ENCODE assay signal across 18 cellular contexts in genomic region chr11:107653077-107653476, GRCh38. TPM values are rescaled to one million over a fixed set of nuclear protein-coding genes. Genes with fewer than 3 reads are reported as not detected.
"Had no signal": no experiment of that assay in that cellular context is flagged by ENCODE, and none has a peak within 500 bp of the region (broad histone marks: within the 10 kb centered on the region; RNA-seq: fewer than 3 reads in every experiment).

No MANE protein-coding gene starts in this region.

- H3K9me3 ChIP-seq: esophagus muscularis mucosa, SK-N-SH, thyroid gland had no signal

- H3K4me3 ChIP-seq: esophagus muscularis mucosa, hepatocyte, lung, thyroid gland had no signal

- H3K79me2 ChIP-seq: hepatocyte had no signal

- DNase-seq: activated CD4-positive, alpha-beta T cell treated with anti-CD3 and anti-CD28 coated beads, Interleukin-2, amount 50 U/mL, for 1 hour; activated CD8-positive, alpha-beta memory T cell treated with anti-CD3 and anti-CD28 coated beads, Interleukin-2, amount 50 U/mL, for 4 hours; activated effector memory CD4-positive, alpha-beta T cell treated with Interleukin-2 at 50 U/mL for 16 hours; activated naive CD4-positive, alpha-beta T cell treated with anti-CD3 and anti-CD28 coated beads, Interleukin-2, amount 10 ng/mL, durations not matched to agents 7 days and 5 days; activated T-cell treated with anti-CD3 and anti-CD28 coated beads, Interleukin-2, amount 50 U/mL, for 48 hours; foreskin fibroblast; left cardiac atrium; occipital lobe; posterior cingulate gyrus; SK-N-SH; stimulated activated naive B cell treated with anti-CD40 and anti-IgM and Interleukin-4, amounts not matched to agents 10 μg/mL and 1 μg/mL and 100 μg/mL, for 72 hours; thyroid gland had no signal

- H3K36me3 ChIP-seq: esophagus muscularis mucosa, thyroid gland had no signal

- ATAC-seq: activated CD4-positive, CD25-positive, alpha-beta regulatory T cell treated with anti-CD3 and anti-CD28 coated beads, Interleukin-2, amount 50 U/mL, for 24 hours; stimulated activated naive B cell treated with anti-CD40 and anti-IgM and Interleukin-4, amounts not matched to agents 10 μg/mL and 1 μg/mL and 100 μg/mL, for 72 hours had no signal

- H3K9ac ChIP-seq: SK-N-SH had no signal

- H3K4me1 ChIP-seq: esophagus muscularis mucosa, thyroid gland had no signal

- H3K27me3 ChIP-seq: esophagus muscularis mucosa, thyroid gland had no signal

- H2AFZ ChIP-seq: hepatocyte had no signal

- H3K4me2 ChIP-seq: hepatocyte, SK-N-SH had no signal

- H3K27ac ChIP-seq: esophagus muscularis mucosa, hepatocyte, thyroid gland had no signal

- H3K9me2 ChIP-seq: SK-N-SH had no signal

RNA-seq across cellular contexts. Expression of gene SLN, which starts 58.8 kb away (rescaled TPM):
- total RNA-seq: lung, mesothelial cell of epicardium, subcutaneous adipose tissue, thyroid gland had no signal
- polyA plus RNA-seq: SK-N-SH had no signal
